ENCODE assay signal across 22 cellular contexts in the genomic region with DNA sequence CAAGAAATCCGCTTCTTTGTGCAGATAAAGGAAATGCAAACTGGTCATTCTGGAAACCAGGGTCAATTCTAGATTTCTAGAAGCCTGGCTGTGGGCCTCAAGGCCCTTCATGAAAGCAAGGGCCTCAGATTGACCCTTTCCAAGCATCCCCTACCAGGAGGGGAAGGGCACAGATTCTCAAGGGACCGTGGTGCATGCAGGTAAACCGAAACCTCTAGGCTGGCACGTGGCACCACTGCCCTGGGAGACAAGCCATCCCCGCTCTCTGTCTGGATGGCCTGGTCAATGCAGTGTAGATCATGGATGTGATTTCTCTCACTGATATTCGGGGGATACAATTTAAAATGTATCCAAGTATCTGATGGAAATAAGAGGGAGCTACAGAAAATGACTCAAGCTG.
"Had no signal": no experiment of that assay in that cellular context is flagged by ENCODE, and none has a peak within 500 bp of the region (broad histone marks: within the 10 kb centered on the region; RNA-seq: fewer than 3 reads in every experiment).

No MANE protein-coding gene starts in this region.

- H3K4me1 ChIP-seq: prostate gland, uterus had no signal

- FAIRE-seq: astrocyte, endothelial cell of umbilical vein had no signal

- H3K36me3 Mint-ChIP-seq: naive B cell had no signal

- H3K9me3 Mint-ChIP-seq: naive B cell; stimulated activated naive CD8-positive, alpha-beta T cell treated with anti-CD3 and anti-CD28 coated beads, Interleukin-15, Interleukin-2, amounts not matched to agents 100 ng/mL and 50 ng/mL, for 24 hours; T-helper 1 cell treated with Interleukin-12 subunit alpha and Interleukin-12 subunit beta and Interleukin-4 antibody, amounts not matched to agents 30 μg/mL and 1 μg/mL, for 36 hours had no signal

- DNase-seq: activated CD4-positive, CD25-positive, alpha-beta regulatory T cell treated with anti-CD3 and anti-CD28 coated beads, Interleukin-2, amount 50 U/mL, for 72 hours; activated gamma-delta T cell treated with Interleukin-2 at 50 U/mL for 16 hours; adrenal gland; dermis blood vessel endothelial cell; effector memory CD4-positive, alpha-beta T cell; heart left ventricle; kidney glomerular epithelial cell; mesenchymal stem cell; mucosa of descending colon; naive B cell; right cardiac atrium; uterus had no signal

- H3K4me3 ChIP-seq: adrenal gland, esophagus muscularis mucosa, gastroesophageal sphincter, heart left ventricle, mucosa of descending colon, prostate gland, skin epidermis, tibial nerve, uterus had no signal

- H3K27ac ChIP-seq: adrenal gland, esophagus muscularis mucosa, gastroesophageal sphincter, heart left ventricle, prostate gland, tibial nerve, uterus had no signal

- H3K36me3 ChIP-seq: adrenal gland, esophagus muscularis mucosa, gastroesophageal sphincter, heart left ventricle, prostate gland, tibial nerve, uterus had no signal

- H3K9me3 ChIP-seq: adrenal gland, esophagus muscularis mucosa, gastroesophageal sphincter, heart left ventricle, mucosa of descending colon, prostate gland, tibial nerve, uterus had no signal

- H3K27ac Mint-ChIP-seq: activated naive CD4-positive, alpha-beta T cell treated with anti-CD3 and anti-CD28 coated beads, Interleukin-2, amount 50 U/mL, for 72 hours; stimulated activated naive CD8-positive, alpha-beta T cell treated with anti-CD3 and anti-CD28 coated beads, Interleukin-15, Interleukin-2, amounts not matched to agents 100 ng/mL and 50 ng/mL, for 24 hours; T-helper 1 cell treated with Interleukin-12 subunit alpha and Interleukin-12 subunit beta and Interleukin-4 antibody, amounts not matched to agents 30 μg/mL and 1 μg/mL, for 36 hours had no signal

- H3K27me3 Mint-ChIP-seq: naive B cell; stimulated activated naive CD8-positive, alpha-beta T cell treated with anti-CD3 and anti-CD28 coated beads, Interleukin-15, Interleukin-2, amounts not matched to agents 100 ng/mL and 50 ng/mL, for 24 hours had no signal

- H3K4me3 Mint-ChIP-seq: naive B cell; stimulated activated naive CD8-positive, alpha-beta T cell treated with anti-CD3 and anti-CD28 coated beads, Interleukin-15, Interleukin-2, amounts not matched to agents 100 ng/mL and 50 ng/mL, for 24 hours; T-helper 1 cell treated with Interleukin-12 subunit alpha and Interleukin-12 subunit beta and Interleukin-4 antibody, amounts not matched to agents 30 μg/mL and 1 μg/mL, for 36 hours had no signal

- ATAC-seq: activated naive CD4-positive, alpha-beta T cell treated with anti-CD3 and anti-CD28 coated beads, Interleukin-2, amount 50 U/mL, for 72 hours; gastroesophageal sphincter; heart left ventricle; mucosa of descending colon; right cardiac atrium had no signal

- H3K27me3 ChIP-seq: adrenal gland, esophagus muscularis mucosa, gastroesophageal sphincter, heart left ventricle, tibial nerve, uterus had no signal
